Comparison of ENCODE assay signal across 32 cellular contexts in genomic region chr2:5867045-5867444, GRCh38.
"Had no signal": no experiment of that assay in that cellular context is flagged by ENCODE, and none has a peak within 500 bp of the region (broad histone marks: within the 10 kb centered on the region; RNA-seq: fewer than 3 reads in every experiment).

No MANE protein-coding gene starts in this region.

- DNase-seq: activated B cell treated with CpG ODN at 0.5 μM for 24 hours; activated CD4-positive, alpha-beta T cell treated with anti-CD3 and anti-CD28 coated beads for 48 hours; activated CD4-positive, alpha-beta T cell treated with anti-CD3 and anti-CD28 coated beads, Interleukin-2, amount 50 U/mL, for 1 hour; activated CD4-positive, alpha-beta T cell treated with anti-CD3 and anti-CD28 coated beads, Interleukin-2, amount 50 U/mL, for 48 hours; activated CD8-positive, alpha-beta memory T cell treated with anti-CD3 and anti-CD28 coated beads for 24 hours; activated CD8-positive, alpha-beta T cell treated with anti-CD3 and anti-CD28 coated beads for 36 hours; activated effector memory CD4-positive, alpha-beta T cell treated with anti-CD3 and anti-CD28 coated beads, Interleukin-2, amount 50 U/mL, for 16 hours; activated naive CD4-positive, alpha-beta T cell treated with anti-CD3 and anti-CD28 coated beads for 36 hours; activated naive CD8-positive, alpha-beta T cell treated with anti-CD3 and anti-CD28 coated beads for 36 hours; activated naive CD8-positive, alpha-beta T cell treated with anti-CD3 and anti-CD28 coated beads, Interleukin-2, amount 50 U/mL, for 24 hours; activated T-cell treated with anti-CD3 and anti-CD28 coated beads, Interleukin-2, amount 50 U/mL, for 4 hours; adrenal gland; amygdala; aorta; body of pancreas; central memory CD4-positive, alpha-beta T cell; cerebellar nuclear complex; colonic mucosa; dorsolateral prefrontal cortex; effector memory CD4-positive, alpha-beta T cell; endodermal cell; foreskin keratinocyte; gastrocnemius medialis; glutamatergic neuron; heart left ventricle; T-helper 1 cell; T-helper 17 cell; T1000; WERI-Rb-1 had no signal

- H3K4me3 ChIP-seq: adrenal gland, body of pancreas, colonic mucosa, dorsolateral prefrontal cortex, gastrocnemius medialis, heart left ventricle had no signal

- H3K4me1 ChIP-seq: adrenal gland, body of pancreas, colonic mucosa, foreskin keratinocyte, gastrocnemius medialis, heart left ventricle had no signal

- H3K9me3 ChIP-seq: adrenal gland, body of pancreas, colonic mucosa, gastrocnemius medialis had no signal

- H3K36me3 ChIP-seq: adrenal gland, colonic mucosa, gastrocnemius medialis, heart left ventricle, WERI-Rb-1 had no signal

- ATAC-seq: activated CD4-positive, CD25-positive, alpha-beta regulatory T cell treated with anti-CD3 and anti-CD28 coated beads, Interleukin-2, amount 50 U/mL, for 24 hours; activated CD8-positive, alpha-beta T cell treated with anti-CD3 and anti-CD28 coated beads for 36 hours; activated naive CD8-positive, alpha-beta T cell treated with anti-CD3 and anti-CD28 coated beads, Interleukin-2, amount 50 U/mL, for 24 hours; activated T-cell treated with anti-CD3 and anti-CD28 coated beads, Interleukin-2, amount 50 U/mL, for 4 hours; activated T-helper 17 cell treated with anti-CD3 and anti-CD28 coated beads, Interleukin-2, amount 50 U/mL, for 72 hours; body of pancreas; esophagus mucosa; foreskin keratinocyte; gastrocnemius medialis; heart left ventricle; T-helper 17 cell had no signal

- H3K27ac ChIP-seq: adrenal gland, body of pancreas, colonic mucosa, dorsolateral prefrontal cortex, foreskin keratinocyte, gastrocnemius medialis, heart left ventricle, WERI-Rb-1 had no signal

- H3K27me3 ChIP-seq: adrenal gland, body of pancreas, colonic mucosa, foreskin keratinocyte, gastrocnemius medialis, heart left ventricle had no signal
